31 cellular contexts compared by ENCODE assay signal in genomic region chr21:21084179-21084578, GRCh38.
DNase-seq lines count a peak whose midpoint lies in the region; ATAC-seq and TF ChIP-seq lines count a peak whose summit lies in the region.
"Had no signal": no experiment of that assay in that cellular context is flagged by ENCODE, and none has a peak within 500 bp of the region (broad histone marks: within the 10 kb centered on the region; RNA-seq: fewer than 3 reads in every experiment).

No MANE protein-coding gene starts in this region.

- H4K20me1 ChIP-seq in DND-41 (ENCODE audit: insufficient read depth, low read length), result no peaks in the 10 kb centered on the region

- H3K4me3 ChIP-seq in DND-41 (ENCODE audit: low read depth in 1 of 2, low read length in 2 of 2), result no peak overlapping the region
- H3K4me3 ChIP-seq in cardiac fibroblast (replicated peaks in 1 of 2; ENCODE audit: low read depth in 2 of 2, low read length in 2 of 2), result no peak overlapping the region
- H3K4me3 ChIP-seq: A549, body of pancreas, dorsolateral prefrontal cortex, GM23338, left ventricle myocardium inferior, MG63, neural progenitor cell, right lobe of liver, stomach, thyroid gland, vagina had no signal

- H3K79me2 ChIP-seq in DND-41 (ENCODE audit: insufficient read depth, low read length), result no peaks in the 10 kb centered on the region

- DNase-seq in DND-41, result no peak
- DNase-seq in NCI-H226, result peak; percentile 75
- peak; percentile 18 to 35 for DNase-seq in cardiac fibroblast (ENCODE audit: low read depth in 2 of 2)
- peak; percentile 34 for DNase-seq in iris pigment epithelial cell (ENCODE audit: low read depth)
- no peak for DNase-seq in SIG-M5 (lab: John Stamatoyannopoulos, UW)
- DNase-seq in NCI-H1436 (lab: John Stamatoyannopoulos, UW), result no peak
- DNase-seq: activated B cell treated with CpG ODN at 0.5 μM for 24 hours; activated CD4-positive, alpha-beta T cell treated with anti-CD3 and anti-CD28 coated beads, Interleukin-2, amount 50 U/mL, for 1 hour; activated effector memory CD4-positive, alpha-beta T cell treated with anti-CD3 and anti-CD28 coated beads, Interleukin-2, amount 50 U/mL, for 16 hours; activated naive CD8-positive, alpha-beta T cell treated with anti-CD3 and anti-CD28 coated beads for 36 hours; activated T-cell treated with anti-CD3 and anti-CD28 coated beads, Interleukin-2, amount 50 U/mL, for 1 hour; BE2C; body of pancreas; CD8-positive, alpha-beta T cell; cerebellar nuclear complex; dorsolateral prefrontal cortex; left ventricle myocardium inferior; MG63; NCI-H446; NCI-H774; posterior cingulate gyrus; right lobe of liver; stimulated activated CD4-positive, alpha-beta T cell treated with anti-CD3 and anti-CD28 coated beads, Interleukin-2, amount 100 ng/mL, for 48 hours; stomach; thyroid gland had no signal

- TF ChIP-seq CTCF in DND-41 (IDR thresholded peaks at IDR 0.05; ENCODE audit: borderline replicate concordance, extremely low read depth, low read length, poor library complexity, severe bottlenecking) (no peak), cardiac fibroblast (IDR thresholded peaks at IDR 0.05; ENCODE audit: low read depth, low read length) (no peak)

- H3K4me2 ChIP-seq in DND-41 (ENCODE audit: insufficient read depth, low read length), result no peak overlapping the region
- H3K4me2 ChIP-seq: A549, GM23338, neural progenitor cell had no signal

- ATAC-seq in DND-41 (ENCODE audit: insufficient read depth, low read depth) (no peak), SK-N-SH treated with all-trans-retinoic acid at 6 μM for 48 hours (no peak), HG03342 (IDR thresholded peaks at IDR 0.05; ENCODE audit: unreplicated experiment) (no peak)
- ATAC-seq: A549; body of pancreas; CD8-positive, alpha-beta T cell; GM23338; right lobe of liver had no signal

- peak overlapping the region; percentile 30 for H2AFZ ChIP-seq in DND-41 (ENCODE audit: low read depth, low read length)
- H2AFZ ChIP-seq: GM23338, neural progenitor cell had no signal

- H3K9ac ChIP-seq in DND-41 (ENCODE audit: low read depth, low read length), result no peak overlapping the region
- H3K9ac ChIP-seq: neural progenitor cell had no signal

- H3K9me3 ChIP-seq in DND-41 (ENCODE audit: insufficient read depth, low read length, severe bottlenecking), result no peaks in the 10 kb centered on the region
- H3K9me3 ChIP-seq: A549, BE2C, body of pancreas, left ventricle myocardium inferior, MG63, right lobe of liver, stomach, thyroid gland, vagina had no signal

- no peaks in the 10 kb centered on the region for H3K27me3 ChIP-seq in DND-41 (ENCODE audit: insufficient read depth, low read length, poor library complexity)
- H3K27me3 ChIP-seq: BE2C, body of pancreas, dorsolateral prefrontal cortex, MG63, neural progenitor cell, right lobe of liver, stomach, thyroid gland, vagina had no signal

- no peak overlapping the region for H3K27ac ChIP-seq in DND-41 (ENCODE audit: low read length)
- H3K27ac ChIP-seq: A549, body of pancreas, left ventricle myocardium inferior, neural progenitor cell, right lobe of liver, stomach, thyroid gland, vagina had no signal

- no peaks in the 10 kb centered on the region for H3K4me1 ChIP-seq in DND-41 (ENCODE audit: insufficient read depth, low read length)
- H3K4me1 ChIP-seq: A549, BE2C, body of pancreas, left ventricle myocardium inferior, neural progenitor cell, right lobe of liver, stomach, thyroid gland, vagina had no signal

- no peaks in the 10 kb centered on the region for H3K36me3 ChIP-seq in DND-41 (ENCODE audit: insufficient read depth, low read length)
- H3K36me3 ChIP-seq: BE2C, left ventricle myocardium inferior, MG63, neural progenitor cell, right lobe of liver, stomach, thyroid gland, vagina had no signal

TF ChIP-seq in SK-N-SH treated with all-trans-retinoic acid at 6 μM for 48 hours, 23 proteins besides CTCF, POLR2A, EP300 and RAD21:
- TF ChIP-seq GLIS3 (CRISPR knock-in tag; IDR thresholded peaks at IDR 0.05) (no peak), PATZ1 (CRISPR knock-in tag; IDR thresholded peaks at IDR 0.05; ENCODE audit: borderline replicate concordance) (no peak), OSR1 (CRISPR knock-in tag; IDR thresholded peaks at IDR 0.05) (no peak), CREB5 (CRISPR knock-in tag; IDR thresholded peaks at IDR 0.05; ENCODE audit: low read depth) (no peak), ZNF565 (CRISPR knock-in tag; conservative IDR thresholded peaks at IDR 0.05; ENCODE audit: low read depth) (no peak), ISL1 (CRISPR knock-in tag; IDR thresholded peaks at IDR 0.05) (no peak), ESRRG (CRISPR knock-in tag; IDR thresholded peaks at IDR 0.05) (no peak), PPARA (CRISPR knock-in tag; IDR thresholded peaks at IDR 0.05; ENCODE audit: borderline replicate concordance) (no peak), ARNTL (CRISPR knock-in tag; IDR thresholded peaks at IDR 0.05; ENCODE audit: borderline replicate concordance, low read depth) (no peak), ZNF8 (CRISPR knock-in tag; IDR thresholded peaks at IDR 0.05) (no peak), CSRNP3 (CRISPR knock-in tag; IDR thresholded peaks at IDR 0.05) (no peak), CSDC2 (CRISPR knock-in tag; IDR thresholded peaks at IDR 0.05) (no peak), ZFP3 (CRISPR knock-in tag; IDR thresholded peaks at IDR 0.05) (no peak), POU6F1 (CRISPR knock-in tag; IDR thresholded peaks at IDR 0.05; ENCODE audit: borderline replicate concordance, low read depth) (no peak)
TF ChIP-seq in SK-N-SH treated with all-trans-retinoic acid at 6 μM for 48 hours: peak in this region for 0.

Comparison
In these comparisons a context has a peak if more than half of its experiments do, and no peak if none do; other contexts are left out.
1. DNase-seq: peak in NCI-H226 (single experiment), cardiac fibroblast (2 of 2) and iris pigment epithelial cell (single experiment); none in DND-41 (single experiment), SIG-M5 (single experiment) and NCI-H1436 (single experiment).